ENCODE assay signal across 8 cellular contexts in the genomic region with DNA sequence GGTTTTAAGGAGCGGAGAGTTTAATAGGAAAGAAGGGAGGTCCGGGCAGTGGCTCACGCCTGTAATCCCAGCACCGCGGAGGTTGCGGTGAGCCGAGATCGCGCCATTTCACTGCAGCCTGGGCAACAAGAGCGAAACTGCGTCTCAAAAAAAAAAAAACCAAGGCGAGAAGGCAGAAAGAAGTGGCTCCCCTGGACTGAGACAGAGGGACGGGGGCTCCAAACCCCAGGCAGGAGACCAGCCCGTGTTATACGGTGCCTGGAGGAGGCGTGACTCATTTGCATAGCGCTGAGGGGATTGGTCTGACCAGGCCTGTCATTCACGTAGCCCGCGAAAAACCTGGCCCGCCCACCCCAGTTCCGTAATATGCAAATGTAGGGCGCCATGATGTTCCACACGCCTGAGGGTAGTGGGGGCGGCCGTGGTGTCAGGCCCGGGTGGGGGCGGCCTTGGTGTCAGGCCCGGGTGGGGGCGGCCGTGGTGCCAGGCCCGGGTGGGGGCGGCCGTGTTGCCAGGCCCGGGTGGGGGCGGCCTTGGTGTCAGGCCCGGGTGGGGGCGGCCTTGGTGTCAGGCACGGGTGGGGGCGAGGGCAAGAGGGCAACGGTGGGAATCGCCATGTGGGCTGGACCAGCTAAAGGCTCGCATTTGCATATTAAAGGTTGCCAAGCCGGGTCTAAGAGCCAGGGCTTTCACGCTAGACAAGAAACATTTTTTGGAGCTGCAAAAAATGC. TPM values are rescaled to one million over a fixed set of nuclear protein-coding genes. Genes with fewer than 3 reads are reported as not detected.
DNase-seq lines count a peak whose midpoint lies in the region; ATAC-seq lines count a peak whose summit lies in the region.

No MANE protein-coding gene starts in this region.

- DNase-seq in caudate nucleus (lab: John Stamatoyannopoulos, UW) (no peak), left colon (peak; percentile 90 to 94), RKO (ENCODE audit: low spot score) (no peak), COLO668 (lab: John Stamatoyannopoulos, UW; ENCODE audit: unreplicated experiment) (no peak)
- DNase-seq in stimulated activated CD4-positive, alpha-beta T cell treated with anti-CD3 and anti-CD28 coated beads, Interleukin-2, amount 100 ng/mL, for 24 hours = peak; percentile 92

- peak overlapping the region; percentile 91 for H3K27ac Mint-ChIP-seq in T-helper 1 cell treated with Interleukin-12 subunit alpha and Interleukin-12 subunit beta and Interleukin-4 antibody, amounts not matched to agents 30 μg/mL and 1 μg/mL, for 36 hours

- H3K36me3 Mint-ChIP-seq in T-helper 1 cell treated with Interleukin-12 subunit alpha and Interleukin-12 subunit beta and Interleukin-4 antibody, amounts not matched to agents 30 μg/mL and 1 μg/mL, for 36 hours (ENCODE audit: low read depth) = peaks cover 15% of the 10 kb centered on the region

- intact Hi-C loops in left colon (cut with DNase I, micrococcal nuclease) = no loop called here

- peak overlapping the region; percentile 21 for H3K27ac ChIP-seq in caudate nucleus (ENCODE audit: low read depth, low read length)

- peak overlapping the region; percentile 93 for H3K4me3 Mint-ChIP-seq in T-helper 1 cell treated with Interleukin-12 subunit alpha and Interleukin-12 subunit beta and Interleukin-4 antibody, amounts not matched to agents 30 μg/mL and 1 μg/mL, for 36 hours

- no peaks in the 10 kb centered on the region for H3K9me3 Mint-ChIP-seq in T-helper 1 cell treated with Interleukin-12 subunit alpha and Interleukin-12 subunit beta and Interleukin-4 antibody, amounts not matched to agents 30 μg/mL and 1 μg/mL, for 36 hours

- H3K4me1 Mint-ChIP-seq in T-helper 1 cell treated with Interleukin-12 subunit alpha and Interleukin-12 subunit beta and Interleukin-4 antibody, amounts not matched to agents 30 μg/mL and 1 μg/mL, for 36 hours (ENCODE audit: low read depth) = peaks cover 24% of the 10 kb centered on the region

- no peaks in the 10 kb centered on the region for H3K27me3 Mint-ChIP-seq in T-helper 1 cell treated with Interleukin-12 subunit alpha and Interleukin-12 subunit beta and Interleukin-4 antibody, amounts not matched to agents 30 μg/mL and 1 μg/mL, for 36 hours (ENCODE audit: low read depth)

- ATAC-seq in GM18520 (IDR thresholded peaks at IDR 0.05; ENCODE audit: unreplicated experiment) = peak; percentile 98
- peak; percentile 99 for ATAC-seq in HG03039 (IDR thresholded peaks at IDR 0.05; ENCODE audit: unreplicated experiment)
- peak; percentile 99 for ATAC-seq in left colon

RNA-seq across cellular contexts. Expression of a gene that starts 2.1 kb away (rescaled TPM):
- 10 to 100 TPM; 12.6 to 19.1 TPM for total RNA-seq in left colon

RNA-seq across cellular contexts. Expression of a gene that starts 35.3 kb away (rescaled TPM):
- 10 to 100 TPM; 50.0 to 56.9 TPM for total RNA-seq in left colon

Comparison
In these comparisons a context has a peak if more than half of its experiments do, and no peak if none do; other contexts are left out.
1. DNase-seq: peak in left colon (2 of 2) and stimulated activated CD4-positive, alpha-beta T cell treated with anti-CD3 and anti-CD28 coated beads, Interleukin-2, amount 100 ng/mL, for 24 hours (2 of 2); none in caudate nucleus (0 of 61), RKO (single experiment) and COLO668 (single experiment).
2. Peak in every context shown above with its lines, with median percentiles within 50 percentile points of each other: ATAC-seq.